ENCODE assay signal across 24 cellular contexts in genomic region chr9:114771901-114772300, GRCh38.
"Had no signal": no experiment of that assay in that cellular context is flagged by ENCODE, and none has a peak within 500 bp of the region (broad histone marks: within the 10 kb centered on the region; RNA-seq: fewer than 3 reads in every experiment).

No MANE protein-coding gene starts in this region.

- ATAC-seq: activated T-cell treated with anti-CD3 and anti-CD28 coated beads, Interleukin-2, amount 50 U/mL, for 4 hours; body of pancreas; gastroesophageal sphincter; left colon; mucosa of descending colon; pancreas; right cardiac atrium; stimulated activated naive CD8-positive, alpha-beta T cell treated with anti-CD3 and anti-CD28 coated beads, Interleukin-15, amount 100 ng/mL, for 72 hours had no signal

- H3K27me3 ChIP-seq: body of pancreas, pancreas had no signal

- H3K36me3 ChIP-seq: gastroesophageal sphincter, pancreas, tibial artery had no signal

- H3K27ac ChIP-seq: body of pancreas, gastroesophageal sphincter, pancreas, skin epidermis, tibial artery had no signal

- H3K4me1 ChIP-seq: body of pancreas, gastroesophageal sphincter, pancreas, tibial artery had no signal

- DNase-seq: activated CD4-positive, alpha-beta T cell treated with anti-CD3 and anti-CD28 coated beads, Interleukin-2, amount 50 U/mL, for 48 hours; activated CD8-positive, alpha-beta memory T cell treated with anti-CD3 and anti-CD28 coated beads, Interleukin-2, amount 50 U/mL, for 48 hours; activated naive CD4-positive, alpha-beta T cell treated with Interleukin-2 at 50 U/mL for 16 hours; activated naive CD8-positive, alpha-beta T cell treated with anti-CD3 and anti-CD28 coated beads for 36 hours; activated T-cell treated with anti-CD3 and anti-CD28 coated beads, Interleukin-2, amount 50 U/mL, for 4 hours; amniotic stem cell; body of pancreas; caudate nucleus; dermis blood vessel endothelial cell; effector CD8-positive, alpha-beta T cell; head of caudate nucleus; islet precursor cell; left colon; mesenchymal stem cell; mucosa of descending colon; nephron progenitor cell; pancreas; right cardiac atrium; stimulated activated CD4-positive, alpha-beta T cell treated with anti-CD3 and anti-CD28 coated beads, Interleukin-1b, Interleukin-23, amount 100 ng/mL, for 48 hours; stimulated activated naive CD8-positive, alpha-beta T cell treated with anti-CD3 and anti-CD28 coated beads, Interleukin-15, amount 100 ng/mL, for 72 hours; T-helper 1 cell; tibial artery had no signal

- H3K9me3 ChIP-seq: body of pancreas, gastroesophageal sphincter, mucosa of descending colon, pancreas, tibial artery had no signal

- H3K4me3 ChIP-seq: body of pancreas, gastroesophageal sphincter, mucosa of descending colon, pancreas, skin epidermis, tibial artery had no signal
